2 cellular contexts compared by ENCODE assay signal in the genomic region with DNA sequence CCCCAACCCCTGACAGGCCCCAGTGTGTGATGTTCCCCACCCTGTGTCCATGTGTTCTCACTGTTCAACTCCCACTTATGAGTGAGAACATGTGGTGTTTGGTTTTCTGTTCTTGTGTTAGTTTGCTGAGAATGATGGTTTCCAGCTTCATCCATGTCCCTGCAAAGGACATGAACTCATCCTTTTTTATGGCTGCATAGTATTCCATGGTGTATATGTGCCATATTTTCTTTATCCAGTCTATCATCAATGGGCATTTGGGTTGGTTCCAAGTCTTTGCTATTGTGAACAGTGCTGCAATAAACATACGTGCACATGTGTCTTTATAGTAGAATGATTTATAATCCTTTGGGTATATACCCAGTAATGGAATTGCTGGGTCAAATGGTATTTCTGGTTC. TPM values are rescaled to one million over a fixed set of nuclear protein-coding genes. Genes with fewer than 3 reads are reported as not detected.
"Had no signal": no experiment of that assay in that cellular context is flagged by ENCODE, and none has a peak within 500 bp of the region (broad histone marks: within the 10 kb centered on the region; RNA-seq: fewer than 3 reads in every experiment).

No MANE protein-coding gene starts in this region.

RNA-seq across cellular contexts. Expression of a gene that starts 27.2 kb away (rescaled TPM):
- total RNA-seq: upper lobe of right lung, vagina had no signal
